In genomic region chr12:47773858-47774580, GRCh38 we compare ENCODE assay signal across 8 cellular contexts. TPM values are rescaled to one million over a fixed set of nuclear protein-coding genes. Genes with fewer than 3 reads are reported as not detected.
DNase-seq lines count a peak whose midpoint lies in the region; ATAC-seq and TF ChIP-seq lines count a peak whose summit lies in the region.

No MANE protein-coding gene starts in this region.

- no peak overlapping the region for H3K27ac Mint-ChIP-seq in activated naive CD8-positive, alpha-beta T cell treated with anti-CD3 and anti-CD28 coated beads for 36 hours

- peak overlapping the region; percentile 90 for H3K4me3 Mint-ChIP-seq in activated naive CD8-positive, alpha-beta T cell treated with anti-CD3 and anti-CD28 coated beads for 36 hours

- DNase-seq in NCI-H748 (lab: John Stamatoyannopoulos, UW; ENCODE audit: unreplicated experiment) (peak; percentile 35), NCI-H748 treated with DMSO at 0.1 percent for 48 hours (lab: John Stamatoyannopoulos, UW) (no peak), GM13977 (ENCODE audit: low spot score) (no peak), H4 (ENCODE audit: low spot score) (no peak)
- no peak for DNase-seq in activated naive CD8-positive, alpha-beta T cell treated with anti-CD3 and anti-CD28 coated beads for 36 hours

- no peaks in the 10 kb centered on the region for H3K36me3 Mint-ChIP-seq in activated naive CD8-positive, alpha-beta T cell treated with anti-CD3 and anti-CD28 coated beads for 36 hours

- peaks cover 30% of the 10 kb centered on the region for H3K27me3 ChIP-seq in iPS-20b (ENCODE audit: insufficient read depth, low read length)
- no peaks in the 10 kb centered on the region for H3K27me3 ChIP-seq in stomach smooth muscle (ENCODE audit: control insufficient read depth in 1 of 2, insufficient read depth in 2 of 2, low read length in 2 of 2)

- peaks cover 18% of the 10 kb centered on the region for H3K4me1 Mint-ChIP-seq in activated naive CD8-positive, alpha-beta T cell treated with anti-CD3 and anti-CD28 coated beads for 36 hours

- H3K36me3 ChIP-seq in iPS-20b (ENCODE audit: insufficient read depth, low read depth, low read length): no peaks in the 10 kb centered on the region
- H3K36me3 ChIP-seq in stomach smooth muscle (ENCODE audit: control insufficient read depth in 2 of 2, insufficient read depth in 2 of 2, low read length in 2 of 2): no peaks in the 10 kb centered on the region

- TF ChIP-seq CTCF in GM13977 (IDR thresholded peaks at IDR 0.05; ENCODE audit: extremely low read depth, insufficient read depth, missing control alignments): no peak

- H3K27ac ChIP-seq in iPS-20b (ENCODE audit: low read length): no peak overlapping the region
- H3K27ac ChIP-seq in stomach smooth muscle (ENCODE audit: low read length): no peak overlapping the region

- in situ Hi-C loops in GM13977 (cut with MboI; ENCODE audit: low pct_unique_long_range_greater_than_20kb, low sequenced_read_pairs, unreplicated experiment): loop anchor here (10.0 kb wide), 1 partner anchor 59 kb away; no protein-coding TSS in a partner anchor

- H3K9me3 Mint-ChIP-seq in activated naive CD8-positive, alpha-beta T cell treated with anti-CD3 and anti-CD28 coated beads for 36 hours: no peaks in the 10 kb centered on the region

- no peak overlapping the region; the same call in 1 of the 2 replicates for H3K9ac ChIP-seq in iPS-20b (ENCODE audit: low read depth, low read length)
- H3K9ac ChIP-seq in stomach smooth muscle (ENCODE audit: low read length in 2 of 2): peak overlapping the region; percentile 71 to 72

- H3K9me3 ChIP-seq in iPS-20b (ENCODE audit: insufficient read depth, low read depth, low read length): no peaks in the 10 kb centered on the region
- H3K9me3 ChIP-seq in stomach smooth muscle (ENCODE audit: control insufficient read depth in 2 of 2, low read length in 2 of 2): no peaks in the 10 kb centered on the region

- no peak for ATAC-seq in HG02571 (IDR thresholded peaks at IDR 0.05; ENCODE audit: unreplicated experiment)

- peak overlapping the region; percentile 67 for H3K4me3 ChIP-seq in iPS-20b (ENCODE audit: low read length)
- peak overlapping the region; percentile 55 to 84 for H3K4me3 ChIP-seq in stomach smooth muscle (ENCODE audit: low read length in 2 of 2)

- peaks cover 5% of the 10 kb centered on the region for H3K27me3 Mint-ChIP-seq in activated naive CD8-positive, alpha-beta T cell treated with anti-CD3 and anti-CD28 coated beads for 36 hours

- H3K4me1 ChIP-seq in iPS-20b (ENCODE audit: insufficient read depth, low read length) (peaks cover 14% of the 10 kb centered on the region), stomach smooth muscle (ENCODE audit: control insufficient read depth, insufficient read depth, low read length) (peaks cover 55% of the 10 kb centered on the region)

RNA-seq across cellular contexts. Expression of gene SLC48A1, which starts 1.0 kb away (rescaled TPM):
- 1 to 10 TPM; 5.4 to 6.0 TPM for total RNA-seq in activated naive CD8-positive, alpha-beta T cell treated with anti-CD3 and anti-CD28 coated beads for 36 hours
- total RNA-seq in H4 (2014; rRNA removed; shearing (Covaris generic)): 11.9 and 14.0 TPM in 2 replicates

RNA-seq across cellular contexts. Expression of gene RAPGEF3, which starts 15.3 kb away (rescaled TPM):
- under 1 TPM; 0.27 to 0.54 TPM for total RNA-seq in activated naive CD8-positive, alpha-beta T cell treated with anti-CD3 and anti-CD28 coated beads for 36 hours
- 2.0 and 3.0 TPM in 2 replicates for total RNA-seq in H4 (2014; rRNA removed; shearing (Covaris generic))

RNA-seq across cellular contexts. Expression of gene HDAC7, which starts 45.7 kb away (rescaled TPM):
- total RNA-seq in activated naive CD8-positive, alpha-beta T cell treated with anti-CD3 and anti-CD28 coated beads for 36 hours: 100 to 1,000 TPM; 233 to 246 TPM
- total RNA-seq in H4 (2014; rRNA removed; shearing (Covaris generic)): 10.0 and 13.7 TPM in 2 replicates

RNA-seq across cellular contexts. Expression of gene ENDOU, which starts 48.7 kb away (rescaled TPM):
- under 1 TPM in 1 of 2 experiments, not detected in 1; 0.08 TPM for total RNA-seq in activated naive CD8-positive, alpha-beta T cell treated with anti-CD3 and anti-CD28 coated beads for 36 hours
- total RNA-seq in H4 (2014; rRNA removed; shearing (Covaris generic)): not detected in 2 replicates

Comparison
In these comparisons a context has a peak if more than half of its experiments do, and no peak if none do; other contexts are left out.
1. RNA of gene HDAC7, which starts 45.7 kb away (total RNA-seq): 233 to 246 TPM in activated naive CD8-positive, alpha-beta T cell treated with anti-CD3 and anti-CD28 coated beads for 36 hours; 10.0 to 13.7 TPM in H4; every median in the first group is over 10 times any median in the second.